Comparison of ENCODE assay signal across 8 cellular contexts in genomic region chr3:168095611-168096209, GRCh38. TPM values are rescaled to one million over a fixed set of nuclear protein-coding genes. Genes with fewer than 3 reads are reported as not detected.
DNase-seq lines count a peak whose midpoint lies in the region; ATAC-seq lines count a peak whose summit lies in the region.

Gene GOLIM4 (minus strand): TSS chr3:168095924. CDS start chr3:168095285, 639 bp downstream.

- H3K36me3 Mint-ChIP-seq in activated CD4-positive, alpha-beta memory T cell treated with anti-CD3 and anti-CD28 coated beads for 36 hours, result no peaks in the 10 kb centered on the region
- no peaks in the 10 kb centered on the region for H3K36me3 Mint-ChIP-seq in memory B cell

- peaks cover 10% of the 10 kb centered on the region for H3K4me1 Mint-ChIP-seq in activated CD4-positive, alpha-beta memory T cell treated with anti-CD3 and anti-CD28 coated beads for 36 hours (ENCODE audit: low read depth)
- H3K4me1 Mint-ChIP-seq in memory B cell, result peaks cover 8% of the 10 kb centered on the region

- CTCF ChIA-PET in activated CD4-positive, alpha-beta memory T cell treated with anti-CD3 and anti-CD28 coated beads for 36 hours (lab: Charles Lee), result no interaction called here

- DNase-seq in COLO668 (lab: John Stamatoyannopoulos, UW; ENCODE audit: unreplicated experiment) (peak; percentile 89), NCI-H69 (lab: John Stamatoyannopoulos, UW) (peak; percentile 99), memory B cell (ENCODE audit: low spot score in 2 of 2) (peak; percentile 69 to 78)
- DNase-seq in activated CD4-positive, alpha-beta memory T cell treated with anti-CD3 and anti-CD28 coated beads for 36 hours, result peak; percentile 66
- DNase-seq in stimulated activated CD8-positive, alpha-beta memory T cell treated with anti-CD3 and anti-CD28 coated beads, Interleukin-15, amount 100 ng/mL, for 24 hours (ENCODE audit: low read depth), result peak; percentile 32

- intact Hi-C loops in activated CD4-positive, alpha-beta memory T cell treated with anti-CD3 and anti-CD28 coated beads for 36 hours (cut with micrococcal nuclease), result loop anchor here (1.0 to 5.0 kb wide), 2 partner anchors 33 to 70 kb away; no protein-coding TSS in a partner anchor

- POLR2A ChIA-PET in activated CD4-positive, alpha-beta memory T cell treated with anti-CD3 and anti-CD28 coated beads for 36 hours (lab: Charles Lee), result no interaction called here

- H3K27ac Mint-ChIP-seq in activated CD4-positive, alpha-beta memory T cell treated with anti-CD3 and anti-CD28 coated beads for 36 hours, result no peak within 1 kb of the TSS
- H3K27ac Mint-ChIP-seq in memory B cell, result peak within 1 kb of the TSS; percentile 92

- peak within 1 kb of the TSS; percentile 95 for H3K4me3 ChIP-seq in endocrine pancreas (ENCODE audit: control insufficient read depth, insufficient read depth, low read length)

- peaks cover 39% of the 10 kb centered on the region for H3K27me3 Mint-ChIP-seq in activated CD4-positive, alpha-beta memory T cell treated with anti-CD3 and anti-CD28 coated beads for 36 hours
- H3K27me3 Mint-ChIP-seq in memory B cell, result no peaks in the 10 kb centered on the region

- H3K4me3 Mint-ChIP-seq in activated CD4-positive, alpha-beta memory T cell treated with anti-CD3 and anti-CD28 coated beads for 36 hours, result peak within 1 kb of the TSS; percentile 67
- H3K4me3 Mint-ChIP-seq in memory B cell, result peak within 1 kb of the TSS; percentile 97

- H3K36me3 ChIP-seq in endocrine pancreas (ENCODE audit: control insufficient read depth, insufficient read depth, low read length), result no peaks in the 10 kb centered on the region

- peak within 1 kb of the TSS; percentile 65 for H3K9ac ChIP-seq in endocrine pancreas (ENCODE audit: control insufficient read depth, insufficient read depth, low read length)

- peak; percentile 84 for ATAC-seq in GM19397 (IDR thresholded peaks at IDR 0.05; ENCODE audit: unreplicated experiment)
- ATAC-seq in HG03520 (IDR thresholded peaks at IDR 0.05; ENCODE audit: unreplicated experiment), result peak; percentile 80
- ATAC-seq in memory B cell (ENCODE audit: low read depth), result peak; percentile 67

- no peaks in the 10 kb centered on the region for H3K27me3 ChIP-seq in endocrine pancreas (ENCODE audit: control insufficient read depth, insufficient read depth, low read length)

- H3K9me3 ChIP-seq in endocrine pancreas (ENCODE audit: control insufficient read depth, low read length), result no peaks in the 10 kb centered on the region

- H3K4me1 ChIP-seq in endocrine pancreas (ENCODE audit: control insufficient read depth, insufficient read depth, low read length), result peaks cover 35% of the 10 kb centered on the region

- H3K9me3 Mint-ChIP-seq in activated CD4-positive, alpha-beta memory T cell treated with anti-CD3 and anti-CD28 coated beads for 36 hours, result no peaks in the 10 kb centered on the region
- no peaks in the 10 kb centered on the region for H3K9me3 Mint-ChIP-seq in memory B cell

RNA-seq across cellular contexts. Expression of gene GOLIM4, which starts in this region (rescaled TPM):
- 1 to 10 TPM; 1.4 to 1.5 TPM for total RNA-seq in activated CD4-positive, alpha-beta memory T cell treated with anti-CD3 and anti-CD28 coated beads for 36 hours

Comparison
In these comparisons a context has a peak if more than half of its experiments do, and no peak if none do; other contexts are left out.
1. Peak in every context shown above with its lines: DNase-seq, ATAC-seq and H3K4me3 ChIP-seq.
2. DNase-seq: peak in every context shown above with its lines; median percentile 99 in NCI-H69; 89 in COLO668; 74 in memory B cell; 66 in activated CD4-positive, alpha-beta memory T cell treated with anti-CD3 and anti-CD28 coated beads for 36 hours; 32 in stimulated activated CD8-positive, alpha-beta memory T cell treated with anti-CD3 and anti-CD28 coated beads, Interleukin-15, amount 100 ng/mL, for 24 hours.